24 cellular contexts compared by ENCODE assay signal in genomic region chr3:24944803-24945202, GRCh38.
DNase-seq lines count a peak whose midpoint lies in the region; ATAC-seq, FAIRE-seq and TF ChIP-seq lines count a peak whose summit lies in the region.
"Had no signal": no experiment of that assay in that cellular context is flagged by ENCODE, and none has a peak within 500 bp of the region (broad histone marks: within the 10 kb centered on the region; RNA-seq: fewer than 3 reads in every experiment).

No MANE protein-coding gene starts in this region.

- H3K9ac ChIP-seq in HepG2 (ENCODE audit: insufficient read depth, low read depth, low read length) = no peak overlapping the region
- H3K9ac ChIP-seq: BLaER1 had no signal

- TF ChIP-seq CTCF in HepG2 (CRISPR knock-in tag; IDR thresholded peaks at IDR 0.05) (no peak), right lobe of liver (IDR thresholded peaks at IDR 0.05) (no peak)

- POLR2A ChIA-PET in HepG2 (lab: Yijun Ruan, JAX) = no interaction called here

- no peak for TF ChIP-seq RAD21 in HepG2 (CRISPR knock-in tag; IDR thresholded peaks at IDR 0.05)

- no peaks in the 10 kb centered on the region for H3K4me1 ChIP-seq in HepG2 (ENCODE audit: insufficient read depth, low read length)
- no peaks in the 10 kb centered on the region for H3K4me1 ChIP-seq in right lobe of liver
- H3K4me1 ChIP-seq: BE2C, BLaER1 had no signal

- H3K4me3 ChIP-seq in HepG2 (replicated peaks in 1 of 3; ENCODE audit: insufficient read depth in 1 of 3, low read depth in 2 of 3, low read length in 3 of 3) (no peak overlapping the region), right lobe of liver (no peak overlapping the region)
- H3K4me3 ChIP-seq: BLaER1, GM12878 had no signal

- intact Hi-C loops in HepG2 (cut with micrococcal nuclease; ENCODE audit: unreplicated experiment) (no loop called here), right lobe of liver (cut with DNase I) (no loop called here)

- no TSS peak for BruUV-seq in HepG2 (replicated peaks; lab: Mats Ljungman, UMichigan)

- H3K9me3 ChIP-seq in HepG2 (ENCODE audit: low read length) = no peaks in the 10 kb centered on the region
- H3K9me3 ChIP-seq in right lobe of liver = no peaks in the 10 kb centered on the region
- H3K9me3 ChIP-seq: BE2C, BLaER1 had no signal

- H2AFZ ChIP-seq in HepG2 (ENCODE audit: low read length) = no peak overlapping the region

- H3K27ac ChIP-seq in HepG2 (ENCODE audit: extremely low read length, insufficient read depth, low read length) = no peak overlapping the region
- H3K27ac ChIP-seq in right lobe of liver = no peak overlapping the region
- H3K27ac ChIP-seq: BLaER1 had no signal

- no peak for FAIRE-seq in HepG2 (lab: Jason Lieb, UNC)
- FAIRE-seq: A204.1, GM12878, GM12892, GM18507 had no signal

- H3K79me2 ChIP-seq in HepG2 (ENCODE audit: insufficient read depth, low read length) = no peaks in the 10 kb centered on the region

- CTCF ChIA-PET in HepG2 (lab: Yijun Ruan, JAX; ENCODE audit: low intra/inter-chr PET ratio, low total read pairs) = no interaction called here

- TF ChIP-seq EP300 in HepG2 (IDR thresholded peaks at IDR 0.05; ENCODE audit: low read depth in 2 of 2, low read length in 2 of 2) (no peak), HepG2 (CRISPR knock-in tag; IDR thresholded peaks at IDR 0.05; ENCODE audit: borderline replicate concordance) (no peak)

- no peaks in the 10 kb centered on the region for H4K20me1 ChIP-seq in HepG2 (ENCODE audit: insufficient read depth, low read length)
- H4K20me1 ChIP-seq: BLaER1 had no signal

- no peak overlapping the region for H3K4me2 ChIP-seq in HepG2 (ENCODE audit: low read depth, low read length)
- H3K4me2 ChIP-seq: BLaER1 had no signal

- DNase-seq in HepG2 (ENCODE audit: low spot score) = no peak
- DNase-seq in right lobe of liver = no peak
- DNase-seq in cerebellar cortex (ENCODE audit: low spot score) = peak; percentile 15
- DNase-seq: 8988T; ACHN; BE2C; C1 segment of cervical spinal cord; CD4-positive, alpha-beta memory T cell; CD4-positive, CD25-positive, alpha-beta regulatory T cell; CD8-positive, alpha-beta memory T cell; COR-L47; DMS 273 treated with DMSO at 0.1 percent for 48 hours; DMS153; DMS53; DND-41; EL; GDM1 had no signal

- H3K27me3 ChIP-seq in HepG2 (ENCODE audit: control insufficient read depth in 1 of 2, insufficient read depth in 2 of 2, low read length in 2 of 2) = no peaks in the 10 kb centered on the region
- H3K27me3 ChIP-seq in right lobe of liver = no peaks in the 10 kb centered on the region
- H3K27me3 ChIP-seq: BE2C, BLaER1 had no signal

- in situ Hi-C loops in HepG2 (cut with HindIII; ENCODE audit: extremely low pct_ligation_motif_present, low pct_unique_long_range_greater_than_20kb) = no loop called here

- TF ChIP-seq POLR2A in HepG2 (IDR thresholded peaks at IDR 0.05; ENCODE audit: insufficient read depth in 1 of 2, low read depth in 2 of 2, low read length in 2 of 2) = no peak
- TF ChIP-seq POLR2A in right lobe of liver (IDR thresholded peaks at IDR 0.05) = no peak

- no peaks in the 10 kb centered on the region for H3K36me3 ChIP-seq in HepG2 (replicated peaks in 1 of 2; ENCODE audit: control insufficient read depth in 1 of 2, insufficient read depth in 2 of 2, low read length in 2 of 2)
- no peaks in the 10 kb centered on the region for H3K36me3 ChIP-seq in right lobe of liver
- H3K36me3 ChIP-seq: BE2C, BLaER1 had no signal

- ATAC-seq in HepG2 (no peak), right lobe of liver (no peak), HG03469 (IDR thresholded peaks at IDR 0.05; ENCODE audit: unreplicated experiment) (no peak), GM21576 (IDR thresholded peaks at IDR 0.05; ENCODE audit: unreplicated experiment) (no peak)
- ATAC-seq: GM12878 had no signal

- WGBS in HepG2 (ENCODE audit: low lambda C conversion rate) = 25% methylated on average over 3 of the region's 3 CpGs
- WGBS in right lobe of liver (ENCODE audit: insufficient coverage, low coverage, low lambda C conversion rate, missing lambda C conversion rate) = 77% methylated on average over 3 of the region's 3 CpGs

TF ChIP-seq in HepG2, 621 proteins besides CTCF, POLR2A, EP300 and RAD21:
- TF ChIP-seq ADNP (CRISPR knock-in tag; IDR thresholded peaks at IDR 0.05) (no peak), ZNF710 (CRISPR knock-in tag; IDR thresholded peaks at IDR 0.05; ENCODE audit: borderline replicate concordance) (no peak), REPIN1 (CRISPR knock-in tag; IDR thresholded peaks at IDR 0.05; ENCODE audit: borderline replicate concordance, low read depth) (no peak), MNT (IDR thresholded peaks at IDR 0.05) (peak; percentile 90), RXRB (CRISPR knock-in tag; IDR thresholded peaks at IDR 0.05; ENCODE audit: borderline replicate concordance) (no peak)
